1 cellular context compared by ENCODE assay signal in genomic region chr13:47049276-47049989, GRCh38.
TF ChIP-seq lines count a peak whose summit lies in the region.

No MANE protein-coding gene starts in this region.

TF ChIP-seq in GM23338, 12 proteins besides CTCF, POLR2A, EP300 and RAD21 (continued from another document):
- TF ChIP-seq, protein P1, sequence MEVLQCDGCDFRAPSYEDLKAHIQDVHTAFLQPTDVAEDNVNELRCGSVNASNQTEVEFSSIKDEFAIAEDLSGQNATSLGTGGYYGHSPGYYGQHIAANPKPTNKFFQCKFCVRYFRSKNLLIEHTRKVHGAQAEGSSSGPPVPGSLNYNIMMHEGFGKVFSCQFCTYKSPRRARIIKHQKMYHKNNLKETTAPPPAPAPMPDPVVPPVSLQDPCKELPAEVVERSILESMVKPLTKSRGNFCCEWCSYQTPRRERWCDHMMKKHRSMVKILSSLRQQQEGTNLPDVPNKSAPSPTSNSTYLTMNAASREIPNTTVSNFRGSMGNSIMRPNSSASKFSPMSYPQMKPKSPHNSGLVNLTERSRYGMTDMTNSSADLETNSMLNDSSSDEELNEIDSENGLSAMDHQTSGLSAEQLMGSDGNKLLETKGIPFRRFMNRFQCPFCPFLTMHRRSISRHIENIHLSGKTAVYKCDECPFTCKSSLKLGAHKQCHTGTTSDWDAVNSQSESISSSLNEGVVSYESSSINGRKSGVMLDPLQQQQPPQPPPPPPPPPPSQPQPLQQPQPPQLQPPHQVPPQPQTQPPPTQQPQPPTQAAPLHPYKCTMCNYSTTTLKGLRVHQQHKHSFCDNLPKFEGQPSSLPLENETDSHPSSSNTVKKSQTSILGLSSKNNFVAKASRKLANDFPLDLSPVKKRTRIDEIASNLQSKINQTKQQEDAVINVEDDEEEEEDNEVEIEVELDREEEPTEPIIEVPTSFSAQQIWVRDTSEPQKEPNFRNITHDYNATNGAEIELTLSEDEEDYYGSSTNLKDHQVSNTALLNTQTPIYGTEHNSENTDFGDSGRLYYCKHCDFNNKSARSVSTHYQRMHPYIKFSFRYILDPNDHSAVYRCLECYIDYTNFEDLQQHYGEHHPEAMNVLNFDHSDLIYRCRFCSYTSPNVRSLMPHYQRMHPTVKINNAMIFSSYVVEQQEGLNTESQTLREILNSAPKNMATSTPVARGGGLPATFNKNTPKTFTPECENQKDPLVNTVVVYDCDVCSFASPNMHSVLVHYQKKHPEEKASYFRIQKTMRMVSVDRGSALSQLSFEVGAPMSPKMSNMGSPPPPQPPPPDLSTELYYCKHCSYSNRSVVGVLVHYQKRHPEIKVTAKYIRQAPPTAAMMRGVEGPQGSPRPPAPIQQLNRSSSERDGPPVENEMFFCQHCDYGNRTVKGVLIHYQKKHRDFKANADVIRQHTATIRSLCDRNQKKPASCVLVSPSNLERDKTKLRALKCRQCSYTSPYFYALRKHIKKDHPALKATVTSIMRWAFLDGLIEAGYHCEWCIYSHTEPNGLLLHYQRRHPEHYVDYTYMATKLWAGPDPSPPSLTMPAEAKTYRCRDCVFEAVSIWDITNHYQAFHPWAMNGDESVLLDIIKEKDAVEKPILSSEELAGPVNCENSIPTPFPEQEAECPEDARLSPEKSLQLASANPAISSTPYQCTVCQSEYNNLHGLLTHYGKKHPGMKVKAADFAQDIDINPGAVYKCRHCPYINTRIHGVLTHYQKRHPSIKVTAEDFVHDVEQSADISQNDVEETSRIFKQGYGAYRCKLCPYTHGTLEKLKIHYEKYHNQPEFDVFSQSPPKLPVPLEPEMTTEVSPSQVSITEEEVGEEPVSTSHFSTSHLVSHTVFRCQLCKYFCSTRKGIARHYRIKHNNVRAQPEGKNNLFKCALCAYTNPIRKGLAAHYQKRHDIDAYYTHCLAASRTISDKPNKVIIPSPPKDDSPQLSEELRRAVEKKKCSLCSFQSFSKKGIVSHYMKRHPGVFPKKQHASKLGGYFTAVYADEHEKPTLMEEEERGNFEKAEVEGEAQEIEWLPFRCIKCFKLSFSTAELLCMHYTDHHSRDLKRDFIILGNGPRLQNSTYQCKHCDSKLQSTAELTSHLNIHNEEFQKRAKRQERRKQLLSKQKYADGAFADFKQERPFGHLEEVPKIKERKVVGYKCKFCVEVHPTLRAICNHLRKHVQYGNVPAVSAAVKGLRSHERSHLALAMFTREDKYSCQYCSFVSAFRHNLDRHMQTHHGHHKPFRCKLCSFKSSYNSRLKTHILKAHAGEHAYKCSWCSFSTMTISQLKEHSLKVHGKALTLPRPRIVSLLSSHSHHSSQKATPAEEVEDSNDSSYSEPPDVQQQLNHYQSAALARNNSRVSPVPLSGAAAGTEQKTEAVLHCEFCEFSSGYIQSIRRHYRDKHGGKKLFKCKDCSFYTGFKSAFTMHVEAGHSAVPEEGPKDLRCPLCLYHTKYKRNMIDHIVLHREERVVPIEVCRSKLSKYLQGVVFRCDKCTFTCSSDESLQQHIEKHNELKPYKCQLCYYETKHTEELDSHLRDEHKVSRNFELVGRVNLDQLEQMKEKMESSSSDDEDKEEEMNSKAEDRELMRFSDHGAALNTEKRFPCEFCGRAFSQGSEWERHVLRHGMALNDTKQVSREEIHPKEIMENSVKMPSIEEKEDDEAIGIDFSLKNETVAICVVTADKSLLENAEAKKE (CRISPR knock-in tag; IDR thresholded peaks at IDR 0.05): no peak
- TF ChIP-seq POLR2AphosphoS5 (IDR thresholded peaks at IDR 0.05; ENCODE audit: low read depth): no peak
- TF ChIP-seq CREB1 (CRISPR knock-in tag; IDR thresholded peaks at IDR 0.05; ENCODE audit: low read depth): no peak
- TF ChIP-seq STAT1 (IDR thresholded peaks at IDR 0.05; ENCODE audit: unreplicated experiment): no peak
